10 cellular contexts compared by ENCODE assay signal in the genomic region with DNA sequence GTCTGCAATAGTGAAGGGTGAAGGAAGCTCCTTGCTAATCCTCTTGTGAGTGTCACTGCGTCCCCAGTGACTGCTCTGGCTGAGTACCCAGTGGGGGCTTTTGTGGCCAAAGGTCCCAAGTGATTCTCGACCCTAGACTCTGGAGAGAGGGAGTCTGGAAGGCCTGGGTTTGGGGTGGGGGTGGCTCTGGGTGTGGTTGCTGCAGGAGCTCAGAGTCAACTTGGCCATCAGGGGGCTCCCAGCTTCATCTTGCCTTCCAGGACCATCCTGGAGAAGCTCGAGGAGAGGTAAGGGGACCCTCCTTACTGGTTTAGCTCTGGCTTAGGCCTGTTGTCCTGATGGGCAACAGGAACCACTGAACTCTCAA. TPM values are rescaled to one million over a fixed set of nuclear protein-coding genes. Genes with fewer than 3 reads are reported as not detected.
DNase-seq lines count a peak whose midpoint lies in the region; ATAC-seq and TF ChIP-seq lines count a peak whose summit lies in the region.
"Had no signal": no experiment of that assay in that cellular context is flagged by ENCODE, and none has a peak within 500 bp of the region (broad histone marks: within the 10 kb centered on the region; RNA-seq: fewer than 3 reads in every experiment).

No MANE protein-coding gene starts in this region.

- H3K36me3 ChIP-seq in mesendoderm (ENCODE audit: control insufficient read depth, insufficient read depth, low read length) (no peaks in the 10 kb centered on the region), upper lobe of left lung (no peaks in the 10 kb centered on the region)

- H4K8ac ChIP-seq in mesendoderm (ENCODE audit: low read depth, low read length), result no peak overlapping the region

- no peak overlapping the region for H2BK120ac ChIP-seq in mesendoderm (ENCODE audit: low read depth, low read length)

- H3K4me1 ChIP-seq in mesendoderm (ENCODE audit: control insufficient read depth, low read depth, low read length) (peaks cover 6% of the 10 kb centered on the region), upper lobe of left lung (peaks cover 4 to 31% (median 21%) of the 10 kb centered on the region in 4 donors)

- H3K27ac Mint-ChIP-seq in activated naive CD4-positive, alpha-beta T cell treated with anti-CD3 and anti-CD28 coated beads, Interleukin-2, amount 10 ng/mL, durations not matched to agents 7 days and 5 days, result peak overlapping the region; percentile 88
- peak overlapping the region; percentile 98 for H3K27ac Mint-ChIP-seq in activated CD8-positive, alpha-beta T cell treated with anti-CD3 and anti-CD28 coated beads for 36 hours

- no peak for TF ChIP-seq POLR2A in upper lobe of left lung (IDR thresholded peaks at IDR 0.05)

- no peak for TF ChIP-seq CTCF in activated CD8-positive, alpha-beta T cell treated with anti-CD3 and anti-CD28 coated beads for 36 hours (IDR thresholded peaks at IDR 0.05)
- TF ChIP-seq CTCF in upper lobe of left lung (IDR thresholded peaks at IDR 0.05), result no peak

- peak; percentile 43 for DNase-seq in activated naive CD4-positive, alpha-beta T cell treated with anti-CD3 and anti-CD28 coated beads, Interleukin-2, amount 10 ng/mL, durations not matched to agents 7 days and 5 days
- no peak for DNase-seq in activated naive CD4-positive, alpha-beta T cell treated with Interleukin-2 at 50 U/mL for 16 hours
- DNase-seq in activated CD8-positive, alpha-beta T cell treated with anti-CD3 and anti-CD28 coated beads for 36 hours, result peak; percentile 45
- no peak for DNase-seq in mesendoderm
- no peak for DNase-seq in upper lobe of left lung
- DNase-seq in NCI-H1092 (lab: John Stamatoyannopoulos, UW), result no peak
- DNase-seq: HCEC 1CT had no signal

- H3K27ac ChIP-seq in mesendoderm (ENCODE audit: low read depth, low read length) (no peak overlapping the region), upper lobe of left lung (peak overlapping the region; percentile 67 to 88 (median 79))

- H3K4me3 Mint-ChIP-seq in activated naive CD4-positive, alpha-beta T cell treated with anti-CD3 and anti-CD28 coated beads, Interleukin-2, amount 10 ng/mL, durations not matched to agents 7 days and 5 days, result peak overlapping the region; percentile 86
- H3K4me3 Mint-ChIP-seq in activated CD8-positive, alpha-beta T cell treated with anti-CD3 and anti-CD28 coated beads for 36 hours, result peak overlapping the region; percentile 84

- H2AK5ac ChIP-seq in mesendoderm (ENCODE audit: low read length), result no peak overlapping the region

- no peak overlapping the region for H3K4ac ChIP-seq in mesendoderm (ENCODE audit: low read depth, low read length)

- peaks cover 76% of the 10 kb centered on the region for H3K4me1 Mint-ChIP-seq in activated naive CD4-positive, alpha-beta T cell treated with anti-CD3 and anti-CD28 coated beads, Interleukin-2, amount 10 ng/mL, durations not matched to agents 7 days and 5 days
- H3K4me1 Mint-ChIP-seq in activated CD8-positive, alpha-beta T cell treated with anti-CD3 and anti-CD28 coated beads for 36 hours (ENCODE audit: low read depth), result peaks cover 69% of the 10 kb centered on the region

- no CpG with 5 or more reads among the region's 3 CpGs for WGBS in mesendoderm (ENCODE audit: extremely low coverage, insufficient coverage, low lambda C conversion rate)
- 56 to 100% methylated on average over 1 to 3 of the region's 3 CpGs for WGBS in upper lobe of left lung, 2 donors

- H3K4me2 ChIP-seq in mesendoderm (ENCODE audit: low read length), result no peak overlapping the region

- H2BK5ac ChIP-seq in mesendoderm (ENCODE audit: low read length), result no peak overlapping the region

- H3K79me2 ChIP-seq in mesendoderm (ENCODE audit: control insufficient read depth, insufficient read depth, low read length), result no peaks in the 10 kb centered on the region

- ATAC-seq in activated CD8-positive, alpha-beta T cell treated with anti-CD3 and anti-CD28 coated beads for 36 hours, result peak; percentile 0
- no peak for ATAC-seq in upper lobe of left lung (ENCODE audit: low FRiP score in 2 of 2)
- no peak for ATAC-seq in GM18868 (IDR thresholded peaks at IDR 0.05; ENCODE audit: unreplicated experiment)
- no peak for ATAC-seq in GM21576 (IDR thresholded peaks at IDR 0.05; ENCODE audit: unreplicated experiment)

- H3K27me3 Mint-ChIP-seq in activated naive CD4-positive, alpha-beta T cell treated with anti-CD3 and anti-CD28 coated beads, Interleukin-2, amount 10 ng/mL, durations not matched to agents 7 days and 5 days, result no peaks in the 10 kb centered on the region
- H3K27me3 Mint-ChIP-seq in activated CD8-positive, alpha-beta T cell treated with anti-CD3 and anti-CD28 coated beads for 36 hours, result no peaks in the 10 kb centered on the region

- peaks cover 4% of the 10 kb centered on the region for H3K9me3 Mint-ChIP-seq in activated naive CD4-positive, alpha-beta T cell treated with anti-CD3 and anti-CD28 coated beads, Interleukin-2, amount 10 ng/mL, durations not matched to agents 7 days and 5 days
- H3K9me3 Mint-ChIP-seq in activated CD8-positive, alpha-beta T cell treated with anti-CD3 and anti-CD28 coated beads for 36 hours, result peaks cover 10% of the 10 kb centered on the region

- POLR2A ChIA-PET in activated CD8-positive, alpha-beta T cell treated with anti-CD3 and anti-CD28 coated beads for 36 hours (lab: Charles Lee), result interaction anchor here (0.7 to 5.8 kb wide), 16 partner anchors 10 to 195 kb away, joined by 3 to 58 read pairs (median 5); no protein-coding TSS in a partner anchor

- H3K79me1 ChIP-seq in mesendoderm (ENCODE audit: low read length), result no peaks in the 10 kb centered on the region

- H2BK15ac ChIP-seq in mesendoderm (replicated peaks; ENCODE audit: low read depth), result no peak overlapping the region

- H3K27me3 ChIP-seq in mesendoderm (ENCODE audit: insufficient read depth, low read length, poor library complexity) (no peaks in the 10 kb centered on the region), upper lobe of left lung (no peaks in the 10 kb centered on the region)

- CTCF ChIA-PET in activated naive CD4-positive, alpha-beta T cell treated with anti-CD3 and anti-CD28 coated beads, Interleukin-2, amount 10 ng/mL, durations not matched to agents 7 days and 5 days (lab: Charles Lee), result interaction anchor here (0.8 to 14.1 kb wide), 14 partner anchors 9 to 215 kb away, joined by 3 to 220 read pairs (median 8); no protein-coding TSS in a partner anchor
- CTCF ChIA-PET in activated CD8-positive, alpha-beta T cell treated with anti-CD3 and anti-CD28 coated beads for 36 hours (lab: Charles Lee), result interaction anchor here (0.6 to 8.3 kb wide), 15 partner anchors 10 to 216 kb away, joined by 3 to 127 read pairs (median 7); no protein-coding TSS in a partner anchor

- no peak overlapping the region for H4K5ac ChIP-seq in mesendoderm (ENCODE audit: low read length)

- peak overlapping the region; percentile 65 for H3K56ac ChIP-seq in mesendoderm (ENCODE audit: low read length)

- no peak overlapping the region for H3K18ac ChIP-seq in mesendoderm (ENCODE audit: low read length)

- intact Hi-C loops in activated CD8-positive, alpha-beta T cell treated with anti-CD3 and anti-CD28 coated beads for 36 hours (cut with micrococcal nuclease), result no loop called here

- no peak overlapping the region for H3K23ac ChIP-seq in mesendoderm (ENCODE audit: low read length)

- no peak for TF ChIP-seq EP300 in upper lobe of left lung (IDR thresholded peaks at IDR 0.05)

- no peak overlapping the region for H3K4me3 ChIP-seq in mesendoderm (ENCODE audit: low read length)
- H3K4me3 ChIP-seq in upper lobe of left lung, result peak overlapping the region in 3 of 4 donors; percentile 35 to 50 (median 42)

- H3K36me3 Mint-ChIP-seq in activated naive CD4-positive, alpha-beta T cell treated with anti-CD3 and anti-CD28 coated beads, Interleukin-2, amount 10 ng/mL, durations not matched to agents 7 days and 5 days, result peaks cover 56% of the 10 kb centered on the region
- H3K36me3 Mint-ChIP-seq in activated CD8-positive, alpha-beta T cell treated with anti-CD3 and anti-CD28 coated beads for 36 hours (ENCODE audit: low read depth), result peaks cover 82% of the 10 kb centered on the region

- H3K9me3 ChIP-seq in upper lobe of left lung, result no peaks in the 10 kb centered on the region

- no peak overlapping the region for H3K9ac ChIP-seq in mesendoderm (ENCODE audit: low read length)

RNA-seq across cellular contexts. Expression of a gene that starts 0.6 kb away (rescaled TPM):
- total RNA-seq in activated CD8-positive, alpha-beta T cell treated with anti-CD3 and anti-CD28 coated beads for 36 hours, result 100 to 1,000 TPM; 247 to 251 TPM
- 0.87 TPM for polyA plus RNA-seq in mesendoderm (2013, experiment 1 of 2)
- 0.90 TPM for polyA plus RNA-seq in mesendoderm (2013, experiment 2 of 2)
- total RNA-seq in upper lobe of left lung, result 100 to 1,000 TPM in 1 of 6 donors, 10 to 100 TPM in 5; 44.0 to 101 (median 60.4) TPM

RNA-seq across cellular contexts. Expression of a gene that starts 47.0 kb away (rescaled TPM):
- under 1 TPM; 0.50 to 0.85 TPM for total RNA-seq in activated CD8-positive, alpha-beta T cell treated with anti-CD3 and anti-CD28 coated beads for 36 hours
- 0.03 TPM for polyA plus RNA-seq in mesendoderm (2013, experiment 1 of 2)
- polyA plus RNA-seq in mesendoderm (2013, experiment 2 of 2), result 0.06 TPM
- 10 to 100 TPM in 3 of 6 donors, 1 to 10 TPM in 3; 2.0 to 40.6 (median 7.9) TPM for total RNA-seq in upper lobe of left lung
- polyA plus RNA-seq: AG04450 had no signal

Comparison
In these comparisons a context has a peak if more than half of its experiments do, and no peak if none do; other contexts are left out.
1. DNase-seq: peak in activated naive CD4-positive, alpha-beta T cell treated with anti-CD3 and anti-CD28 coated beads, Interleukin-2, amount 10 ng/mL, durations not matched to agents 7 days and 5 days (single experiment) and activated CD8-positive, alpha-beta T cell treated with anti-CD3 and anti-CD28 coated beads for 36 hours (single experiment); none in activated naive CD4-positive, alpha-beta T cell treated with Interleukin-2 at 50 U/mL for 16 hours (single experiment), mesendoderm (single experiment), upper lobe of left lung (0 of 2) and NCI-H1092 (single experiment).